Comparison of ENCODE assay signal across 1 cellular context in the genomic region with DNA sequence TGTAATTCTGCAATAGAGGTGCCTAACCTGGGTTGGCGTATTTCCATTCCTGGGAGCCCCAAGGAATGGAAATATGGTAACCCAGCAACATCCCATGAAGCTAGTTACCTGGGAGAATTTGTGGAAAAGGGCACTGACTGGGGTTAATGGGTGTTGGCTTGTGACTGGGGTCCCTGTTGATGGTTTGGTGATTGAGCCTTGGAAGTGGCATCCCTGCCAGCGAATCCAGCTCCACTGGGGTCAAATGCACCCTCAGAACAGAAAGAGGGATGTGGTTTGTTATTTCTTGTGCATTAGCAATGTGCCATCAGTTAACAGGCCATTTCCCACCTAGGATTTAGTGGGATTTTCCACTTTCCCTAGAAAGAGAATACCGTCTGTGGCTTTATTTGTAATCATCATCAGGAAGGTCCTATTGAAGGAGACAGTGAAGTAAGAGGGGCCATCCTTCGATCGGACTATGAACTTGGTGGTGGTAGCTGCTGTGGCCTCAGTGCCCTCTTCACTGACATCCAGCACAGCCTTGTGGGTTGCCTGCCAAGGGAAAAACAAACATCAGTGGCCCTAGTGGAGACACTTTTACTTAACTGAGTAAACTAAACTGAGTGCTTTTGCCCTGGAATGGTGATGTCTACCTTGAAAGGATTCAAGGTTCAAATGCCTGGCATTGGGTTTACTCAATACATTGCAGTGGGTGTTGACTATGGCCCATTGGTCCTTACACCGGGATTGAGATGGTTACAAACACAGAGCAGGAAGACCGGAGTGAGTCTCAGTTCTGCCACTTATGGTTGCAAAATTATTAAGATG.
TF ChIP-seq lines count a peak whose summit lies in the region.

No MANE protein-coding gene starts in this region.

TF ChIP-seq in HepG2, 621 proteins besides CTCF, POLR2A, EP300 and RAD21 (continues in another document):
- TF ChIP-seq SOX6 (IDR thresholded peaks at IDR 0.05) (no peak), SOX6 (CRISPR knock-in tag; IDR thresholded peaks at IDR 0.05) (peak; percentile 79), ZSCAN25 (CRISPR knock-in tag; IDR thresholded peaks at IDR 0.05) (no peak), IKZF1 (IDR thresholded peaks at IDR 0.05) (no peak), FOXJ3 (CRISPR knock-in tag; IDR thresholded peaks at IDR 0.05; ENCODE audit: borderline replicate concordance) (peak; percentile 68; the same call in 1 of the 2 replicates), ZMYM2 (CRISPR knock-in tag; IDR thresholded peaks at IDR 0.05) (peak; percentile 72; the same call in 1 of the 2 replicates), SMC3 (IDR thresholded peaks at IDR 0.05; ENCODE audit: low read length) (peak; percentile 31; the same call in 1 of the 2 replicates), HNF4G (IDR thresholded peaks at IDR 0.05; ENCODE audit: borderline replicate concordance, low read depth, low read length) (peak; percentile 67; the same call in 1 of the 2 replicates), HNF4G (CRISPR knock-in tag; IDR thresholded peaks at IDR 0.05; ENCODE audit: borderline replicate concordance, low read depth) (no peak), ZNF614 (CRISPR knock-in tag; IDR thresholded peaks at IDR 0.05; ENCODE audit: borderline replicate concordance) (peak; percentile 72; the same call in 1 of the 2 replicates), ZNF430 (CRISPR knock-in tag; IDR thresholded peaks at IDR 0.05) (peak; percentile 59; the same call in 1 of the 2 replicates), EHMT2 (IDR thresholded peaks at IDR 0.05; ENCODE audit: borderline replicate concordance, low read depth, low read length) (peak; percentile 60; the same call in 1 of the 2 replicates), FOXO1 (CRISPR knock-in tag; IDR thresholded peaks at IDR 0.05) (peak; percentile 75; the same call in 1 of the 2 replicates), FOXK1 (CRISPR knock-in tag; IDR thresholded peaks at IDR 0.05; ENCODE audit: borderline replicate concordance, low read depth) (0 out of 2 replicates have a peak, but pooled peaks have one; percentile 51), TEAD3 (CRISPR knock-in tag; optimal IDR thresholded peaks at IDR 0.05; ENCODE audit: borderline replicate concordance) (peak; percentile 86), FOXA3 (CRISPR knock-in tag; IDR thresholded peaks at IDR 0.05) (peak; percentile 90), ERF (CRISPR knock-in tag; IDR thresholded peaks at IDR 0.05) (peak; percentile 41; the same call in 1 of the 2 replicates), ZNF75D (CRISPR knock-in tag; IDR thresholded peaks at IDR 0.05; ENCODE audit: borderline replicate concordance) (no peak), RXRB (CRISPR knock-in tag; IDR thresholded peaks at IDR 0.05; ENCODE audit: borderline replicate concordance) (peak; percentile 91), FOSL2 (CRISPR knock-in tag; IDR thresholded peaks at IDR 0.05) (peak; percentile 58; the same call in 1 of the 2 replicates), KDM6A (CRISPR knock-in tag; IDR thresholded peaks at IDR 0.05; ENCODE audit: low read depth) (peak; percentile 40; the same call in 1 of the 2 replicates), ZNF644 (CRISPR knock-in tag; IDR thresholded peaks at IDR 0.05; ENCODE audit: low read depth) (peak; percentile 97), ISL2 (CRISPR knock-in tag; IDR thresholded peaks at IDR 0.05) (peak; percentile 92), CREB1 (IDR thresholded peaks at IDR 0.05) (no peak), CREB1 (CRISPR knock-in tag; IDR thresholded peaks at IDR 0.05) (0 out of 2 replicates have a peak, but pooled peaks have one; percentile 41), LCORL (IDR thresholded peaks at IDR 0.05) (no peak), LCORL (CRISPR knock-in tag; IDR thresholded peaks at IDR 0.05) (peak; percentile 80), TCF7 (IDR thresholded peaks at IDR 0.05; ENCODE audit: low read depth) (peak; percentile 39), SNAPC2 (CRISPR knock-in tag; IDR thresholded peaks at IDR 0.05) (0 out of 2 replicates have a peak, but pooled peaks have one; percentile 20), ZBTB8A (CRISPR knock-in tag; IDR thresholded peaks at IDR 0.05; ENCODE audit: borderline replicate concordance, low read depth) (0 out of 2 replicates have a peak, but pooled peaks have one; percentile 28), REPIN1 (CRISPR knock-in tag; IDR thresholded peaks at IDR 0.05; ENCODE audit: borderline replicate concordance, low read depth) (peak; percentile 48; the same call in 1 of the 2 replicates), ZNF24 (IDR thresholded peaks at IDR 0.05) (no peak), ZNF253 (CRISPR knock-in tag; IDR thresholded peaks at IDR 0.05; ENCODE audit: borderline replicate concordance) (no peak), FOXA1 (IDR thresholded peaks at IDR 0.05) (peak; percentile 52; the same call in 1 of the 2 replicates), FOXA1 (CRISPR knock-in tag; IDR thresholded peaks at IDR 0.05) (peak; percentile 85)
- TF ChIP-seq, protein P1, sequence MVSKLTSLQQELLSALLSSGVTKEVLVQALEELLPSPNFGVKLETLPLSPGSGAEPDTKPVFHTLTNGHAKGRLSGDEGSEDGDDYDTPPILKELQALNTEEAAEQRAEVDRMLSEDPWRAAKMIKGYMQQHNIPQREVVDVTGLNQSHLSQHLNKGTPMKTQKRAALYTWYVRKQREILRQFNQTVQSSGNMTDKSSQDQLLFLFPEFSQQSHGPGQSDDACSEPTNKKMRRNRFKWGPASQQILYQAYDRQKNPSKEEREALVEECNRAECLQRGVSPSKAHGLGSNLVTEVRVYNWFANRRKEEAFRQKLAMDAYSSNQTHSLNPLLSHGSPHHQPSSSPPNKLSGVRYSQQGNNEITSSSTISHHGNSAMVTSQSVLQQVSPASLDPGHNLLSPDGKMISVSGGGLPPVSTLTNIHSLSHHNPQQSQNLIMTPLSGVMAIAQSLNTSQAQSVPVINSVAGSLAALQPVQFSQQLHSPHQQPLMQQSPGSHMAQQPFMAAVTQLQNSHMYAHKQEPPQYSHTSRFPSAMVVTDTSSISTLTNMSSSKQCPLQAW (CRISPR knock-in tag; IDR thresholded peaks at IDR 0.05) = peak; percentile 73; the same call in 1 of the 2 replicates
- TF ChIP-seq, protein P2, sequence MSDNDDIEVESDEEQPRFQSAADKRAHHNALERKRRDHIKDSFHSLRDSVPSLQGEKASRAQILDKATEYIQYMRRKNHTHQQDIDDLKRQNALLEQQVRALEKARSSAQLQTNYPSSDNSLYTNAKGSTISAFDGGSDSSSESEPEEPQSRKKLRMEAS (IDR thresholded peaks at IDR 0.05) = peak; percentile 24; the same call in 1 of the 2 replicates
- TF ChIP-seq, protein P3, sequence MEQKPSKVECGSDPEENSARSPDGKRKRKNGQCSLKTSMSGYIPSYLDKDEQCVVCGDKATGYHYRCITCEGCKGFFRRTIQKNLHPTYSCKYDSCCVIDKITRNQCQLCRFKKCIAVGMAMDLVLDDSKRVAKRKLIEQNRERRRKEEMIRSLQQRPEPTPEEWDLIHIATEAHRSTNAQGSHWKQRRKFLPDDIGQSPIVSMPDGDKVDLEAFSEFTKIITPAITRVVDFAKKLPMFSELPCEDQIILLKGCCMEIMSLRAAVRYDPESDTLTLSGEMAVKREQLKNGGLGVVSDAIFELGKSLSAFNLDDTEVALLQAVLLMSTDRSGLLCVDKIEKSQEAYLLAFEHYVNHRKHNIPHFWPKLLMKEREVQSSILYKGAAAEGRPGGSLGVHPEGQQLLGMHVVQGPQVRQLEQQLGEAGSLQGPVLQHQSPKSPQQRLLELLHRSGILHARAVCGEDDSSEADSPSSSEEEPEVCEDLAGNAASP (CRISPR knock-in tag; IDR thresholded peaks at IDR 0.05; ENCODE audit: borderline replicate concordance) = peak; percentile 84; the same call in 1 of the 2 replicates
- TF ChIP-seq, protein P4, sequence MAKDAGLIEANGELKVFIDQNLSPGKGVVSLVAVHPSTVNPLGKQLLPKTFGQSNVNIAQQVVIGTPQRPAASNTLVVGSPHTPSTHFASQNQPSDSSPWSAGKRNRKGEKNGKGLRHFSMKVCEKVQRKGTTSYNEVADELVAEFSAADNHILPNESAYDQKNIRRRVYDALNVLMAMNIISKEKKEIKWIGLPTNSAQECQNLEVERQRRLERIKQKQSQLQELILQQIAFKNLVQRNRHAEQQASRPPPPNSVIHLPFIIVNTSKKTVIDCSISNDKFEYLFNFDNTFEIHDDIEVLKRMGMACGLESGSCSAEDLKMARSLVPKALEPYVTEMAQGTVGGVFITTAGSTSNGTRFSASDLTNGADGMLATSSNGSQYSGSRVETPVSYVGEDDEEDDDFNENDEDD (CRISPR knock-in tag; IDR thresholded peaks at IDR 0.05; ENCODE audit: borderline replicate concordance) = no peak
- TF ChIP-seq, protein P5, sequence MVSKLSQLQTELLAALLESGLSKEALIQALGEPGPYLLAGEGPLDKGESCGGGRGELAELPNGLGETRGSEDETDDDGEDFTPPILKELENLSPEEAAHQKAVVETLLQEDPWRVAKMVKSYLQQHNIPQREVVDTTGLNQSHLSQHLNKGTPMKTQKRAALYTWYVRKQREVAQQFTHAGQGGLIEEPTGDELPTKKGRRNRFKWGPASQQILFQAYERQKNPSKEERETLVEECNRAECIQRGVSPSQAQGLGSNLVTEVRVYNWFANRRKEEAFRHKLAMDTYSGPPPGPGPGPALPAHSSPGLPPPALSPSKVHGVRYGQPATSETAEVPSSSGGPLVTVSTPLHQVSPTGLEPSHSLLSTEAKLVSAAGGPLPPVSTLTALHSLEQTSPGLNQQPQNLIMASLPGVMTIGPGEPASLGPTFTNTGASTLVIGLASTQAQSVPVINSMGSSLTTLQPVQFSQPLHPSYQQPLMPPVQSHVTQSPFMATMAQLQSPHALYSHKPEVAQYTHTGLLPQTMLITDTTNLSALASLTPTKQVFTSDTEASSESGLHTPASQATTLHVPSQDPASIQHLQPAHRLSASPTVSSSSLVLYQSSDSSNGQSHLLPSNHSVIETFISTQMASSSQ (IDR thresholded peaks at IDR 0.05; ENCODE audit: low read depth) = peak; percentile 34; the same call in 1 of the 2 replicates
- TF ChIP-seq, protein P5 (CRISPR knock-in tag; IDR thresholded peaks at IDR 0.05; ENCODE audit: borderline replicate concordance) = no peak
- TF ChIP-seq, protein P6, sequence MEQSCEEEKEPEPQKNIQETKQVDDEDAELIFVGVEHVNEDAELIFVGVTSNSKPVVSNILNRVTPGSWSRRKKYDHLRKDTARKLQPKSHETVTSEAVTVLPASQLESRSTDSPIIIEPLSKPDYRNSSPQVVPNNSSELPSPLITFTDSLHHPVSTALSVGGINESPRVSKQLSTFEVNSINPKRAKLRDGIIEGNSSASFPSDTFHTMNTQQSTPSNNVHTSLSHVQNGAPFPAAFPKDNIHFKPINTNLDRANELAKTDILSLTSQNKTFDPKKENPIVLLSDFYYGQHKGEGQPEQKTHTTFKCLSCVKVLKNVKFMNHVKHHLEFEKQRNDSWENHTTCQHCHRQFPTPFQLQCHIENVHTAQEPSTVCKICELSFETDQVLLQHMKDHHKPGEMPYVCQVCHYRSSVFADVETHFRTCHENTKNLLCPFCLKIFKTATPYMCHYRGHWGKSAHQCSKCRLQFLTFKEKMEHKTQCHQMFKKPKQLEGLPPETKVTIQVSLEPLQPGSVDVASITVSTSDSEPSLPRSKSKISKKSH (CRISPR knock-in tag; IDR thresholded peaks at IDR 0.05; ENCODE audit: borderline replicate concordance) = no peak
- TF ChIP-seq, protein P7, sequence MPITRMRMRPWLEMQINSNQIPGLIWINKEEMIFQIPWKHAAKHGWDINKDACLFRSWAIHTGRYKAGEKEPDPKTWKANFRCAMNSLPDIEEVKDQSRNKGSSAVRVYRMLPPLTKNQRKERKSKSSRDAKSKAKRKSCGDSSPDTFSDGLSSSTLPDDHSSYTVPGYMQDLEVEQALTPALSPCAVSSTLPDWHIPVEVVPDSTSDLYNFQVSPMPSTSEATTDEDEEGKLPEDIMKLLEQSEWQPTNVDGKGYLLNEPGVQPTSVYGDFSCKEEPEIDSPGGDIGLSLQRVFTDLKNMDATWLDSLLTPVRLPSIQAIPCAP (CRISPR knock-in tag; IDR thresholded peaks at IDR 0.05; ENCODE audit: low read depth) = no peak
- TF ChIP-seq, protein P8, sequence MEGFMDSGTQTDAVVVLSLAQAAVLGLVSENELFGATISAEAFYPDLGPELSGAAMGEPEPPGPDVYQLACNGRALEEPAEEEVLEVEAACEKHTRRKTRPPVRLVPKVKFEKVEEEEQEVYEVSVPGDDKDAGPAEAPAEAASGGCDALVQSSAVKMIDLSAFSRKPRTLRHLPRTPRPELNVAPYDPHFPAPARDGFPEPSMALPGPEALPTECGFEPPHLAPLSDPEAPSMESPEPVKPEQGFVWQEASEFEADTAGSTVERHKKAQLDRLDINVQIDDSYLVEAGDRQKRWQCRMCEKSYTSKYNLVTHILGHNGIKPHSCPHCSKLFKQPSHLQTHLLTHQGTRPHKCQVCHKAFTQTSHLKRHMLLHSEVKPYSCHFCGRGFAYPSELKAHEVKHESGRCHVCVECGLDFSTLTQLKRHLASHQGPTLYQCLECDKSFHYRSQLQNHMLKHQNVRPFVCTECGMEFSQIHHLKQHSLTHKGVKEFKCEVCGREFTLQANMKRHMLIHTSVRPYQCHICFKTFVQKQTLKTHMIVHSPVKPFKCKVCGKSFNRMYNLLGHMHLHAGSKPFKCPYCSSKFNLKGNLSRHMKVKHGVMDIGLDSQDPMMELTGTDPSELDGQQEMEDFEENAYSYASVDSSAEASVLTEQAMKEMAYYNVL (CRISPR knock-in tag; IDR thresholded peaks at IDR 0.05; ENCODE audit: borderline replicate concordance) = peak; percentile 53; the same call in 1 of the 2 replicates
- TF ChIP-seq, protein P9, sequence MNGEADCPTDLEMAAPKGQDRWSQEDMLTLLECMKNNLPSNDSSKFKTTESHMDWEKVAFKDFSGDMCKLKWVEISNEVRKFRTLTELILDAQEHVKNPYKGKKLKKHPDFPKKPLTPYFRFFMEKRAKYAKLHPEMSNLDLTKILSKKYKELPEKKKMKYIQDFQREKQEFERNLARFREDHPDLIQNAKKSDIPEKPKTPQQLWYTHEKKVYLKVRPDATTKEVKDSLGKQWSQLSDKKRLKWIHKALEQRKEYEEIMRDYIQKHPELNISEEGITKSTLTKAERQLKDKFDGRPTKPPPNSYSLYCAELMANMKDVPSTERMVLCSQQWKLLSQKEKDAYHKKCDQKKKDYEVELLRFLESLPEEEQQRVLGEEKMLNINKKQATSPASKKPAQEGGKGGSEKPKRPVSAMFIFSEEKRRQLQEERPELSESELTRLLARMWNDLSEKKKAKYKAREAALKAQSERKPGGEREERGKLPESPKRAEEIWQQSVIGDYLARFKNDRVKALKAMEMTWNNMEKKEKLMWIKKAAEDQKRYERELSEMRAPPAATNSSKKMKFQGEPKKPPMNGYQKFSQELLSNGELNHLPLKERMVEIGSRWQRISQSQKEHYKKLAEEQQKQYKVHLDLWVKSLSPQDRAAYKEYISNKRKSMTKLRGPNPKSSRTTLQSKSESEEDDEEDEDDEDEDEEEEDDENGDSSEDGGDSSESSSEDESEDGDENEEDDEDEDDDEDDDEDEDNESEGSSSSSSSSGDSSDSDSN (CRISPR knock-in tag; IDR thresholded peaks at IDR 0.05) = 0 out of 2 replicates have a peak, but pooled peaks have one; percentile 29
